ENCODE assay signal across 23 cellular contexts in the genomic region with DNA sequence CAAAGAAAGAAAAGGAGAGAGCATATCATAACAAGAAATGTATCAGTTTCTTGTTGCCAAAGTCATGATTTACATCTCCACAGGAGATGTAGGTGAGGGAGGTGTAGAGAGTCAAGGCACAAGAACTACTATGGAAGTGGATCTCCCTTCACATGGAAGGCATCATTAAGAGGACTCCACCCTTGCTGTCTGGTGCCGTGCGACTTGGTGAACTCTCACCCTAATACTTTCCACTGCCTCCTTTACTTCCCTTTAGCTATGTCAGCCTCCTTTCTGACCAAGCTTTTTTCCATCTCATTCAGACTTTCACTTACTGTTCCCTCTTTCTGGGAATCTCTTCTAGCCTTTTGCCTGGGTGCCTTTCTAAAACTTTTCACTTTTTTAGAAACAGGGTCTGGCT.
"Had no signal": no experiment of that assay in that cellular context is flagged by ENCODE, and none has a peak within 500 bp of the region (broad histone marks: within the 10 kb centered on the region; RNA-seq: fewer than 3 reads in every experiment).

No MANE protein-coding gene starts in this region.

- H3K4me2 ChIP-seq: neural progenitor cell had no signal

- H3K27ac Mint-ChIP-seq: activated naive CD8-positive, alpha-beta T cell treated with anti-CD3 and anti-CD28 coated beads, Interleukin-2, amount 10 ng/mL, durations not matched to agents 7 days and 5 days; endodermal cell; naive thymus-derived CD4-positive, alpha-beta T cell; neural progenitor cell; T-helper 1 cell treated with Interleukin-12 subunit alpha and Interleukin-12 subunit beta and Interleukin-4 antibody, amounts not matched to agents 30 μg/mL and 1 μg/mL, for 36 hours had no signal

- ATAC-seq: left lobe of liver; naive thymus-derived CD4-positive, alpha-beta T cell had no signal

- H3K4me3 ChIP-seq: cardiac muscle cell, lower lobe of right lung, neural progenitor cell, sigmoid colon, upper lobe of left lung had no signal

- H3K4me1 Mint-ChIP-seq: activated naive CD8-positive, alpha-beta T cell treated with anti-CD3 and anti-CD28 coated beads, Interleukin-2, amount 10 ng/mL, durations not matched to agents 7 days and 5 days; naive thymus-derived CD4-positive, alpha-beta T cell; neural progenitor cell had no signal

- DNase-seq: activated CD4-positive, alpha-beta T cell treated with anti-CD3 and anti-CD28 coated beads for 4 hours; activated CD4-positive, alpha-beta T cell treated with anti-CD3 and anti-CD28 coated beads, Interleukin-2, amount 50 U/mL, for 48 hours; activated CD4-positive, CD25-positive, alpha-beta regulatory T cell; activated CD8-positive, alpha-beta memory T cell treated with anti-CD3 and anti-CD28 coated beads, Interleukin-2, amount 50 U/mL, for 48 hours; activated naive CD4-positive, alpha-beta T cell treated with Interleukin-2 at 50 U/mL for 16 hours; activated naive CD8-positive, alpha-beta T cell treated with anti-CD3 and anti-CD28 coated beads, Interleukin-2, amount 10 ng/mL, durations not matched to agents 7 days and 5 days; activated T-cell treated with anti-CD3 and anti-CD28 coated beads, Interleukin-2, amount 50 U/mL, for 48 hours; amniotic stem cell; cortex of kidney; endodermal cell; lower lobe of right lung; naive thymus-derived CD4-positive, alpha-beta T cell; retina; sigmoid colon; stimulated activated CD4-positive, alpha-beta T cell treated with anti-CD3 and anti-CD28 coated beads, Interleukin-2, amount 100 ng/mL, for 48 hours; stimulated activated CD8-positive, alpha-beta memory T cell treated with anti-CD3 and anti-CD28 coated beads, Interleukin-4, amount 100 ng/mL, for 48 hours; stimulated activated naive CD4-positive, alpha-beta T cell treated with Interleukin-2 at 50 U/mL for 16 hours; T1000; upper lobe of left lung had no signal

- H3K27ac ChIP-seq: cardiac muscle cell, lower lobe of right lung, neural progenitor cell, sigmoid colon, upper lobe of left lung had no signal

- H2AFZ ChIP-seq: neural progenitor cell had no signal

- H3K4me3 Mint-ChIP-seq: activated naive CD8-positive, alpha-beta T cell treated with anti-CD3 and anti-CD28 coated beads, Interleukin-2, amount 10 ng/mL, durations not matched to agents 7 days and 5 days; endodermal cell; naive thymus-derived CD4-positive, alpha-beta T cell; neural progenitor cell; T-helper 1 cell treated with Interleukin-12 subunit alpha and Interleukin-12 subunit beta and Interleukin-4 antibody, amounts not matched to agents 30 μg/mL and 1 μg/mL, for 36 hours had no signal

- H3K27me3 ChIP-seq: cardiac muscle cell, neural progenitor cell, sigmoid colon, upper lobe of left lung had no signal

- H3K9me3 ChIP-seq: lower lobe of right lung, sigmoid colon, upper lobe of left lung had no signal

- H3K4me1 ChIP-seq: lower lobe of right lung, neural progenitor cell, sigmoid colon, upper lobe of left lung had no signal

- H3K36me3 Mint-ChIP-seq: activated naive CD8-positive, alpha-beta T cell treated with anti-CD3 and anti-CD28 coated beads, Interleukin-2, amount 10 ng/mL, durations not matched to agents 7 days and 5 days; naive thymus-derived CD4-positive, alpha-beta T cell; neural progenitor cell had no signal

- H3K9me3 Mint-ChIP-seq: endodermal cell; T-helper 1 cell treated with Interleukin-12 subunit alpha and Interleukin-12 subunit beta and Interleukin-4 antibody, amounts not matched to agents 30 μg/mL and 1 μg/mL, for 36 hours had no signal

- H3K27me3 Mint-ChIP-seq: activated naive CD8-positive, alpha-beta T cell treated with anti-CD3 and anti-CD28 coated beads, Interleukin-2, amount 10 ng/mL, durations not matched to agents 7 days and 5 days; naive thymus-derived CD4-positive, alpha-beta T cell had no signal

- H3K36me3 ChIP-seq: cardiac muscle cell, lower lobe of right lung, neural progenitor cell, sigmoid colon, upper lobe of left lung had no signal

- H3K9ac ChIP-seq: neural progenitor cell had no signal
